11 cellular contexts compared by ENCODE assay signal in genomic region chr1:154497026-154497806, GRCh38. TPM values are rescaled to one million over a fixed set of nuclear protein-coding genes. Genes with fewer than 3 reads are reported as not detected.
DNase-seq lines count a peak whose midpoint lies in the region; ATAC-seq, FAIRE-seq and TF ChIP-seq lines count a peak whose summit lies in the region.
"Had no signal": no experiment of that assay in that cellular context is flagged by ENCODE, and none has a peak within 500 bp of the region (broad histone marks: within the 10 kb centered on the region; RNA-seq: fewer than 3 reads in every experiment).

No MANE protein-coding gene starts in this region.

- H3K4me3 ChIP-seq in KMS-11 (IDR thresholded peaks at IDR 0.05; ENCODE audit: insufficient read depth, low read depth, low read length) (no peak overlapping the region), bronchial epithelial cell (ENCODE audit: low read depth, low read length) (no peak overlapping the region)

- POLR2A ChIA-PET in naive thymus-derived CD8-positive, alpha-beta T cell (lab: Charles Lee), result interaction anchor here (0.8 to 1.1 kb wide), 3 partner anchors 11 to 169 kb away, joined by 3 read pairs; no protein-coding TSS in a partner anchor

- H3K27me3 ChIP-seq in KMS-11 (ENCODE audit: insufficient read depth, low read depth) (no peaks in the 10 kb centered on the region), bronchial epithelial cell (ENCODE audit: control insufficient read depth, insufficient read depth, low read length) (peaks cover 16% of the 10 kb centered on the region)

- H3K79me2 ChIP-seq in KMS-11 (ENCODE audit: insufficient read depth, low read depth), result no peaks in the 10 kb centered on the region

- H3K4me1 Mint-ChIP-seq in naive thymus-derived CD8-positive, alpha-beta T cell, result peaks cover 13 to 52% (median 34%) of the 10 kb centered on the region in 4 donors
- peaks cover 27% of the 10 kb centered on the region for H3K4me1 Mint-ChIP-seq in T-helper 2 cell treated with Interferon-gamma antibody and Interleukin-4, amounts not matched to agents 5 μg/mL and 100 μg/mL, for 36 hours (ENCODE audit: low read depth)

- peak overlapping the region in 9 of 10 donors; percentile 55 to 89 (median 80) for H3K27ac Mint-ChIP-seq in naive thymus-derived CD8-positive, alpha-beta T cell
- no peak overlapping the region for H3K27ac Mint-ChIP-seq in T-helper 2 cell treated with Interferon-gamma antibody and Interleukin-4, amounts not matched to agents 5 μg/mL and 100 μg/mL, for 36 hours

- peaks cover 7 to 24% (median 20%) of the 10 kb centered on the region in 5 donors for H3K27me3 Mint-ChIP-seq in naive thymus-derived CD8-positive, alpha-beta T cell
- peaks cover 42% of the 10 kb centered on the region for H3K27me3 Mint-ChIP-seq in T-helper 2 cell treated with Interferon-gamma antibody and Interleukin-4, amounts not matched to agents 5 μg/mL and 100 μg/mL, for 36 hours (ENCODE audit: low read depth)

- no peaks in the 10 kb centered on the region for H3K36me3 ChIP-seq in KMS-11 (ENCODE audit: insufficient read depth)
- H3K36me3 ChIP-seq in bronchial epithelial cell (ENCODE audit: control insufficient read depth, insufficient read depth, low read length), result no peaks in the 10 kb centered on the region

- peaks cover 13% of the 10 kb centered on the region for H3K4me1 ChIP-seq in KMS-11 (ENCODE audit: low read depth, poor library complexity, severe bottlenecking)

- peak overlapping the region in 9 of 10 donors; percentile 13 to 69 (median 53) for H3K4me3 Mint-ChIP-seq in naive thymus-derived CD8-positive, alpha-beta T cell
- no peak overlapping the region for H3K4me3 Mint-ChIP-seq in T-helper 2 cell treated with Interferon-gamma antibody and Interleukin-4, amounts not matched to agents 5 μg/mL and 100 μg/mL, for 36 hours

- DNase-seq in GM10266 (ENCODE audit: extremely low spot score) (peak; percentile 57), bronchial epithelial cell (ENCODE audit: low read depth) (peak; percentile 12), mesenteric fat pad (ENCODE audit: low spot score) (no peak)
- DNase-seq in naive thymus-derived CD8-positive, alpha-beta T cell, result peak in 2 of 10 donors; percentile 17 to 26
- no peak for DNase-seq in T-helper 2 cell treated with Interferon-gamma antibody and Interleukin-4, amounts not matched to agents 5 μg/mL and 100 μg/mL, for 36 hours (ENCODE audit: low spot score)
- DNase-seq: glutamatergic neuron had no signal

- no peaks in the 10 kb centered on the region for H3K36me3 Mint-ChIP-seq in naive thymus-derived CD8-positive, alpha-beta T cell
- H3K36me3 Mint-ChIP-seq in T-helper 2 cell treated with Interferon-gamma antibody and Interleukin-4, amounts not matched to agents 5 μg/mL and 100 μg/mL, for 36 hours (ENCODE audit: low read depth), result no peaks in the 10 kb centered on the region

- H3K27ac ChIP-seq in KMS-11, result no peak overlapping the region

- H4K20me1 ChIP-seq in KMS-11 (ENCODE audit: insufficient read depth), result no peaks in the 10 kb centered on the region

- no peak for FAIRE-seq in bronchial epithelial cell (lab: Jason Lieb, UNC)
- FAIRE-seq: G401.6, H54 had no signal

- peaks cover 0 to 2% (median 0%) of the 10 kb centered on the region in 9 donors for H3K9me3 Mint-ChIP-seq in naive thymus-derived CD8-positive, alpha-beta T cell
- H3K9me3 Mint-ChIP-seq in T-helper 2 cell treated with Interferon-gamma antibody and Interleukin-4, amounts not matched to agents 5 μg/mL and 100 μg/mL, for 36 hours, result no peaks in the 10 kb centered on the region

- no peak for TF ChIP-seq CTCF in GM10266 (IDR thresholded peaks at IDR 0.05; ENCODE audit: control insufficient read depth, insufficient read depth, low read depth, missing control alignments)
- no peak for TF ChIP-seq CTCF in KMS-11 (conservative IDR thresholded peaks at IDR 0.05; ENCODE audit: low read depth, low read length)
- TF ChIP-seq CTCF in bronchial epithelial cell (IDR thresholded peaks at IDR 0.05; ENCODE audit: insufficient read depth, low read length, severe bottlenecking), result no peak

- H2AFZ ChIP-seq in KMS-11 (ENCODE audit: low read depth), result peak overlapping the region; percentile 2; the same call in 1 of the 2 replicates

- no peak overlapping the region for H3K4me2 ChIP-seq in KMS-11

- H3K9ac ChIP-seq in KMS-11, result no peak overlapping the region

- ATAC-seq in naive thymus-derived CD8-positive, alpha-beta T cell, result peak; percentile 52 to 77
- ATAC-seq in HG03520 (IDR thresholded peaks at IDR 0.05; ENCODE audit: unreplicated experiment) (no peak), HG03442 (IDR thresholded peaks at IDR 0.05; ENCODE audit: unreplicated experiment) (no peak)

RNA-seq across cellular contexts. Expression of gene TDRD10, which starts 4.8 kb away (rescaled TPM):
- total RNA-seq in bronchial epithelial cell (under 0.01 TPM in 1 of 2 replicates, not detected in the other), mesenteric fat pad (7.2 TPM)
- total RNA-seq in naive thymus-derived CD8-positive, alpha-beta T cell, result not detected
- not detected for polyA plus RNA-seq in naive thymus-derived CD8-positive, alpha-beta T cell

RNA-seq across cellular contexts. Expression of gene SHE, which starts 5.0 kb away (rescaled TPM):
- under 0.01 TPM in 1 of 2 replicates, not detected in the other for total RNA-seq in bronchial epithelial cell
- not detected for total RNA-seq in naive thymus-derived CD8-positive, alpha-beta T cell
- not detected for polyA plus RNA-seq in naive thymus-derived CD8-positive, alpha-beta T cell
- total RNA-seq in mesenteric fat pad, result 33.1 TPM

Comparison
In these comparisons a context has a peak if more than half of its experiments do, and no peak if none do; other contexts are left out.
1. DNase-seq: peak in GM10266 (single experiment) and bronchial epithelial cell (single experiment); none in mesenteric fat pad (single experiment) and T-helper 2 cell treated with Interferon-gamma antibody and Interleukin-4, amounts not matched to agents 5 μg/mL and 100 μg/mL, for 36 hours (single experiment).
2. ATAC-seq: peak in naive thymus-derived CD8-positive, alpha-beta T cell (2 of 2); none in HG03520 (single experiment) and HG03442 (single experiment).
3. RNA of gene SHE, which starts 5.0 kb away (total RNA-seq): 33.1 TPM in mesenteric fat pad (single experiment); not detected in naive thymus-derived CD8-positive, alpha-beta T cell and under 0.01 TPM in bronchial epithelial cell; every median in the first group is over 10 times any median in the second.